Comparison of ENCODE assay signal across 4 cellular contexts in genomic region chr3:139087621-139088020, GRCh38. TPM values are rescaled to one million over a fixed set of nuclear protein-coding genes. Genes with fewer than 3 reads are reported as not detected.
"Had no signal": no experiment of that assay in that cellular context is flagged by ENCODE, and none has a peak within 500 bp of the region (broad histone marks: within the 10 kb centered on the region; RNA-seq: fewer than 3 reads in every experiment).

No MANE protein-coding gene starts in this region.

- DNase-seq: GDM1, GF-D8 had no signal

- ATAC-seq: GM12878 had no signal

- H3K4me3 ChIP-seq: GM12878 had no signal

RNA-seq across cellular contexts. Expression of gene PRR23C, which starts 42.9 kb away (rescaled TPM):
- total RNA-seq: G401, GM12878 had no signal
- polyA plus RNA-seq: GM12878 had no signal
